Comparison of ENCODE assay signal across 8 cellular contexts in genomic region chr1:25810341-25811299, GRCh38. TPM values are rescaled to one million over a fixed set of nuclear protein-coding genes. Genes with fewer than 3 reads are reported as not detected.
DNase-seq lines count a peak whose midpoint lies in the region; ATAC-seq and TF ChIP-seq lines count a peak whose summit lies in the region.

No MANE protein-coding gene starts in this region.

- H3K36me3 Mint-ChIP-seq in CD14-positive monocyte (peaks cover 55 to 82% of the 10 kb centered on the region in 2 donors), type B pancreatic cell (peaks cover 4% of the 10 kb centered on the region)

- H3K27ac ChIP-seq in Peyer's patch (peak overlapping the region in 1 of 4 donors; percentile 11), osteoblast (ENCODE audit: low read depth, low read length) (no peak overlapping the region)

- H3K9me3 Mint-ChIP-seq in CD14-positive monocyte (peaks cover 0 to 1% (median 0%) of the 10 kb centered on the region in 7 donors), type B pancreatic cell (no peaks in the 10 kb centered on the region)

- no peak overlapping the region for H3K4me3 ChIP-seq in Peyer's patch
- H3K4me3 ChIP-seq in osteoblast (ENCODE audit: insufficient read depth, low read length) = no peak overlapping the region

- H3K4me3 Mint-ChIP-seq in CD14-positive monocyte (no peak overlapping the region), type B pancreatic cell (no peak overlapping the region)

- H3K4me1 ChIP-seq in Peyer's patch = peaks cover 0 to 23% (median 15%) of the 10 kb centered on the region in 4 donors
- peaks cover 10% of the 10 kb centered on the region for H3K4me1 ChIP-seq in osteoblast (ENCODE audit: insufficient read depth, low read length)

- no peak for TF ChIP-seq POLR2A in Peyer's patch (IDR thresholded peaks at IDR 0.05)

- H3K9me3 ChIP-seq in Peyer's patch (no peaks in the 10 kb centered on the region), osteoblast (ENCODE audit: low read depth, low read length) (no peaks in the 10 kb centered on the region)

- TF ChIP-seq CTCF in CD14-positive monocyte (IDR thresholded peaks at IDR 0.05) = peak; percentile 99
- peak; percentile 77 to 93 (median 90) for TF ChIP-seq CTCF in Peyer's patch (IDR thresholded peaks at IDR 0.05)
- TF ChIP-seq CTCF in osteoblast (IDR thresholded peaks at IDR 0.05; ENCODE audit: extremely low read depth, low read depth, low read length) = peak; percentile 90
- peak; percentile 98 for TF ChIP-seq CTCF in type B pancreatic cell (conservative IDR thresholded peaks at IDR 0.05)

- peaks cover 14% of the 10 kb centered on the region for H3K4me1 Mint-ChIP-seq in CD14-positive monocyte
- H3K4me1 Mint-ChIP-seq in type B pancreatic cell (ENCODE audit: unreplicated experiment) = no peaks in the 10 kb centered on the region

- DNase-seq in CD14-positive monocyte (ENCODE audit: low spot score) (no peak), Peyer's patch (peak; percentile 82 to 90 (median 83)), activated T-helper 1 cell treated with Interleukin-2 at 50 U/mL for 16 hours (ENCODE audit: low read depth) (peak; percentile 61), fibroblast of the conjunctiva (ENCODE audit: low read depth) (peak; percentile 36), osteoblast (ENCODE audit: insufficient read length, low spot score, missing footprints) (peak; percentile 97), type B pancreatic cell (ENCODE audit: extremely low spot score, unreplicated experiment) (peak; percentile 87)

- no peaks in the 10 kb centered on the region for H3K79me2 ChIP-seq in osteoblast (ENCODE audit: insufficient read depth, low read length)

- H3K27ac Mint-ChIP-seq in CD14-positive monocyte (peak overlapping the region in 2 of 7 donors; percentile 43 to 46), type B pancreatic cell (no peak overlapping the region)

- intact Hi-C loops in CD14-positive monocyte (cut with micrococcal nuclease) = no loop called here

- H3K4me2 ChIP-seq in osteoblast (ENCODE audit: insufficient read depth, low read length) = no peak overlapping the region

- H3K36me3 ChIP-seq in Peyer's patch (peaks cover 0 to 35% (median 0%) of the 10 kb centered on the region in 3 donors), osteoblast (ENCODE audit: insufficient read depth, low read length) (peaks cover 64% of the 10 kb centered on the region)

- no peaks in the 10 kb centered on the region for H3K27me3 ChIP-seq in Peyer's patch
- H3K27me3 ChIP-seq in osteoblast (ENCODE audit: insufficient read depth, low read length) = no peaks in the 10 kb centered on the region

- ATAC-seq in HG02678 (IDR thresholded peaks at IDR 0.05; ENCODE audit: unreplicated experiment) = peak; percentile 45
- no peak for ATAC-seq in HG03045 (IDR thresholded peaks at IDR 0.05; ENCODE audit: unreplicated experiment)

- H3K27me3 Mint-ChIP-seq in CD14-positive monocyte (ENCODE audit: low read depth in 3 of 3) (peaks cover 0 to 3% (median 2%) of the 10 kb centered on the region in 3 donors), type B pancreatic cell (no peaks in the 10 kb centered on the region)

- no peak overlapping the region for H2AFZ ChIP-seq in osteoblast (ENCODE audit: low read length)

- peaks cover 22% of the 10 kb centered on the region for H4K20me1 ChIP-seq in osteoblast (ENCODE audit: insufficient read depth, low read length)

RNA-seq across cellular contexts. Expression of gene MTFR1L, which starts 9.1 kb away (rescaled TPM):
- polyA plus RNA-seq in CD14-positive monocyte = 10 to 100 TPM; 67.3 to 69.9 TPM
- total RNA-seq in Peyer's patch (100 to 1,000 TPM; 122 to 173 (median 131) TPM), osteoblast (46.6 and 47.4 TPM in 2 replicates), type B pancreatic cell (ENCODE audit: low replicate concordance) (73.5 and 74.5 TPM in 2 replicates)

RNA-seq across cellular contexts. Expression of gene SELENON, which starts 10.6 kb away (rescaled TPM):
- polyA plus RNA-seq in CD14-positive monocyte = 1 to 10 TPM; 1.5 to 3.5 TPM
- total RNA-seq in Peyer's patch = 10 to 100 TPM; 16.1 to 30.1 (median 22.0) TPM
- 33.7 and 45.1 TPM in 2 replicates for total RNA-seq in osteoblast
- total RNA-seq in type B pancreatic cell (ENCODE audit: low replicate concordance) = 39.8 and 68.7 TPM in 2 replicates

RNA-seq across cellular contexts. Expression of gene AUNIP, which starts 48.6 kb away (rescaled TPM):
- polyA plus RNA-seq in CD14-positive monocyte = under 1 TPM; 0.44 TPM
- 1 to 10 TPM in 1 of 4 donors, under 1 TPM in 1, not detected in 2; 0.95 to 1.6 TPM for total RNA-seq in Peyer's patch
- total RNA-seq in osteoblast = 0.72 and 0.88 TPM in 2 replicates
- 3.7 and 7.2 TPM in 2 replicates for total RNA-seq in type B pancreatic cell (ENCODE audit: low replicate concordance)
